Comparison of ENCODE assay signal across 27 cellular contexts in genomic region chr2:187716301-187716700, GRCh38.
"Had no signal": no experiment of that assay in that cellular context is flagged by ENCODE, and none has a peak within 500 bp of the region (broad histone marks: within the 10 kb centered on the region; RNA-seq: fewer than 3 reads in every experiment).

No MANE protein-coding gene starts in this region.

- DNase-seq: activated CD4-positive, alpha-beta T cell treated with anti-CD3 and anti-CD28 coated beads, Interleukin-2, amount 10 ng/mL, durations not matched to agents 24 days and 14 days; activated CD4-positive, alpha-beta T cell treated with anti-CD3 and anti-CD28 coated beads, Interleukin-2, amount 50 U/mL, for 4 hours; activated CD8-positive, alpha-beta T cell treated with anti-CD3 and anti-CD28 coated beads for 36 hours; activated gamma-delta T cell; activated naive CD4-positive, alpha-beta T cell treated with Interleukin-2 at 50 U/mL for 16 hours; activated naive CD8-positive, alpha-beta T cell treated with anti-CD3 and anti-CD28 coated beads, Interleukin-2, amount 10 ng/mL, durations not matched to agents 7 days and 5 days; activated T-cell treated with anti-CD3 and anti-CD28 coated beads, Interleukin-2, amount 50 U/mL, for 24 hours; amygdala; Karpas-422; KBM-7; MG63; NCI-H1048; NCI-H1436 treated with DMSO at 0.1 percent for 48 hours; NCI-H1694 treated with DMSO at 0.1 percent for 48 hours; NCI-H2029; NCI-H510A; NCI-H526; Peyer's patch; RPMI8226; T1000; WERI-Rb-1 had no signal

- H3K9me3 Mint-ChIP-seq: activated CD4-positive, alpha-beta T cell treated with anti-CD3 and anti-CD28 coated beads, Interleukin-2, amount 10 ng/mL, durations not matched to agents 24 days and 14 days; activated CD8-positive, alpha-beta T cell treated with anti-CD3 and anti-CD28 coated beads for 36 hours; activated naive CD4-positive, alpha-beta T cell treated with anti-CD3 and anti-CD28 coated beads, Interleukin-2, amount 50 U/mL, for 24 hours; activated naive CD8-positive, alpha-beta T cell treated with anti-CD3 and anti-CD28 coated beads, Interleukin-2, amount 10 ng/mL, durations not matched to agents 7 days and 5 days; activated T-cell treated with anti-CD3 and anti-CD28 coated beads, Interleukin-2, amount 50 U/mL, for 24 hours; activated T-helper 2 cell treated with anti-CD3 and anti-CD28 coated beads, Interferon-gamma antibody, Interleukin-2, Interleukin-4, amounts not matched to agents 10 μg/mL and 5 μg/mL and 100 μg/mL, durations not matched to agents 14 hours and 24 hours and 36 hours had no signal

- H3K36me3 Mint-ChIP-seq: activated naive CD4-positive, alpha-beta T cell treated with anti-CD3 and anti-CD28 coated beads, Interleukin-2, amount 50 U/mL, for 24 hours; activated naive CD8-positive, alpha-beta T cell treated with anti-CD3 and anti-CD28 coated beads, Interleukin-2, amount 10 ng/mL, durations not matched to agents 7 days and 5 days; IgD-negative memory B cell had no signal

- H3K27ac ChIP-seq: ascending aorta, cardiac muscle cell, Peyer's patch, WERI-Rb-1 had no signal

- H3K4me3 Mint-ChIP-seq: activated CD4-positive, alpha-beta T cell treated with anti-CD3 and anti-CD28 coated beads, Interleukin-2, amount 10 ng/mL, durations not matched to agents 24 days and 14 days; activated CD8-positive, alpha-beta T cell treated with anti-CD3 and anti-CD28 coated beads for 36 hours; activated naive CD4-positive, alpha-beta T cell treated with anti-CD3 and anti-CD28 coated beads, Interleukin-2, amount 50 U/mL, for 24 hours; activated naive CD8-positive, alpha-beta T cell treated with anti-CD3 and anti-CD28 coated beads, Interleukin-2, amount 10 ng/mL, durations not matched to agents 7 days and 5 days; activated T-cell treated with anti-CD3 and anti-CD28 coated beads, Interleukin-2, amount 50 U/mL, for 24 hours; IgD-negative memory B cell had no signal

- H3K27ac Mint-ChIP-seq: activated CD4-positive, alpha-beta T cell treated with anti-CD3 and anti-CD28 coated beads, Interleukin-2, amount 10 ng/mL, durations not matched to agents 24 days and 14 days; activated CD8-positive, alpha-beta T cell treated with anti-CD3 and anti-CD28 coated beads for 36 hours; activated naive CD4-positive, alpha-beta T cell treated with anti-CD3 and anti-CD28 coated beads, Interleukin-2, amount 50 U/mL, for 24 hours; activated naive CD8-positive, alpha-beta T cell treated with anti-CD3 and anti-CD28 coated beads, Interleukin-2, amount 10 ng/mL, durations not matched to agents 7 days and 5 days; activated T-cell treated with anti-CD3 and anti-CD28 coated beads, Interleukin-2, amount 50 U/mL, for 24 hours; activated T-helper 2 cell treated with anti-CD3 and anti-CD28 coated beads, Interferon-gamma antibody, Interleukin-2, Interleukin-4, amounts not matched to agents 10 μg/mL and 5 μg/mL and 100 μg/mL, durations not matched to agents 14 hours and 24 hours and 36 hours; IgD-negative memory B cell had no signal

- ATAC-seq: activated CD8-positive, alpha-beta T cell treated with anti-CD3 and anti-CD28 coated beads for 36 hours; Right ventricle myocardium inferior had no signal

- H3K27me3 Mint-ChIP-seq: activated CD4-positive, alpha-beta T cell treated with anti-CD3 and anti-CD28 coated beads, Interleukin-2, amount 10 ng/mL, durations not matched to agents 24 days and 14 days; activated CD8-positive, alpha-beta T cell treated with anti-CD3 and anti-CD28 coated beads for 36 hours; activated naive CD4-positive, alpha-beta T cell treated with anti-CD3 and anti-CD28 coated beads, Interleukin-2, amount 50 U/mL, for 24 hours; activated naive CD8-positive, alpha-beta T cell treated with anti-CD3 and anti-CD28 coated beads, Interleukin-2, amount 10 ng/mL, durations not matched to agents 7 days and 5 days; activated T-cell treated with anti-CD3 and anti-CD28 coated beads, Interleukin-2, amount 50 U/mL, for 24 hours; IgD-negative memory B cell had no signal

- H3K4me1 Mint-ChIP-seq: activated CD4-positive, alpha-beta T cell treated with anti-CD3 and anti-CD28 coated beads, Interleukin-2, amount 10 ng/mL, durations not matched to agents 24 days and 14 days; activated naive CD4-positive, alpha-beta T cell treated with anti-CD3 and anti-CD28 coated beads, Interleukin-2, amount 50 U/mL, for 24 hours; activated naive CD8-positive, alpha-beta T cell treated with anti-CD3 and anti-CD28 coated beads, Interleukin-2, amount 10 ng/mL, durations not matched to agents 7 days and 5 days; IgD-negative memory B cell had no signal
